In genomic region chr16:88938933-88939813, GRCh38 we compare ENCODE assay signal across 9 cellular contexts. TPM values are rescaled to one million over a fixed set of nuclear protein-coding genes. Genes with fewer than 3 reads are reported as not detected.
A peak's percentile ranks its signal among the peaks of the same experiment; 100 is the strongest.
DNase-seq lines count a peak whose midpoint lies in the region; ATAC-seq, FAIRE-seq and TF ChIP-seq lines count a peak whose summit lies in the region.
"Had no signal": no experiment of that assay in that cellular context is flagged by ENCODE, and none has a peak within 500 bp of the region (broad histone marks: within the 10 kb centered on the region; RNA-seq: fewer than 3 reads in every experiment).

No MANE protein-coding gene starts in this region.

- H3K4me1 ChIP-seq in Peyer's patch (peaks cover 0 to 57% (median 42%) of the 10 kb centered on the region in 4 donors), heart right ventricle (peaks cover 25 to 68% (median 48%) of the 10 kb centered on the region in 9 donors), skeletal muscle satellite cell (ENCODE audit: control insufficient read depth, insufficient read depth, low read length) (peaks cover 5% of the 10 kb centered on the region)

- H3K9ac ChIP-seq in skeletal muscle satellite cell (ENCODE audit: low read depth, low read length): no peak overlapping the region

- ATAC-seq in heart right ventricle (peak; percentile 12 to 64 (median 52)), esophagus mucosa (no peak)

- H3K9me3 ChIP-seq in Peyer's patch (no peaks in the 10 kb centered on the region), heart right ventricle (no peaks in the 10 kb centered on the region), skeletal muscle satellite cell (replicated peaks; ENCODE audit: low read length) (no peaks in the 10 kb centered on the region)

- no peak for TF ChIP-seq POLR2A in Peyer's patch (IDR thresholded peaks at IDR 0.05)

- DNase-seq in D721Med (ENCODE audit: insufficient read length, low spot score): peak; percentile 62
- DNase-seq in Peyer's patch: no peak
- peak; percentile 60 to 74 for DNase-seq in heart right ventricle
- no peak for DNase-seq in NCI-H526 treated with DMSO at 0.1 percent for 48 hours (lab: John Stamatoyannopoulos, UW)
- no peak for DNase-seq in islet precursor cell
- DNase-seq in substantia nigra (lab: John Stamatoyannopoulos, UW): no peak
- DNase-seq: NCI-H774 had no signal

- intact Hi-C loops in heart right ventricle (cut with DNase I): loop anchor here in 6 of 10 donors (1.0 to 5.0 kb wide), 7 partner anchors 17 to 122 kb away; no protein-coding TSS in a partner anchor

- no peak for FAIRE-seq in D721Med (lab: Jason Lieb, UNC)

- H3K4me2 ChIP-seq in skeletal muscle satellite cell (ENCODE audit: low read length): peak overlapping the region; percentile 12

- peak overlapping the region; percentile 49 to 62 (median 56) for H3K4me3 ChIP-seq in Peyer's patch
- peak overlapping the region; percentile 56 to 85 (median 77) for H3K4me3 ChIP-seq in heart right ventricle
- no peak overlapping the region for H3K4me3 ChIP-seq in skeletal muscle satellite cell (ENCODE audit: low read length)

- no peak for TF ChIP-seq CTCF in D721Med (IDR thresholded peaks at IDR 0.05; ENCODE audit: insufficient read depth, missing control alignments)
- TF ChIP-seq CTCF in Peyer's patch (IDR thresholded peaks at IDR 0.05): no peak
- no peak for TF ChIP-seq CTCF in heart right ventricle (IDR thresholded peaks at IDR 0.05)

- 28 to 44% methylated on average over 35 to 36 of the region's 36 CpGs for WGBS in heart right ventricle, 2 donors

- H3K36me3 ChIP-seq in Peyer's patch (no peaks in the 10 kb centered on the region), heart right ventricle (no peaks in the 10 kb centered on the region), skeletal muscle satellite cell (ENCODE audit: insufficient read depth, low read length) (no peaks in the 10 kb centered on the region)

- H3K27ac ChIP-seq in Peyer's patch: peak overlapping the region; percentile 50 to 80 (median 63)
- peak overlapping the region; percentile 80 to 95 (median 90) for H3K27ac ChIP-seq in heart right ventricle
- H3K27ac ChIP-seq in substantia nigra (ENCODE audit: low read depth, low read length, poor library complexity, severe bottlenecking): no peak overlapping the region

- H3K27me3 ChIP-seq in Peyer's patch (peaks cover 0 to 6% of the 10 kb centered on the region in 2 donors), heart right ventricle (peaks cover 0 to 43% (median 10%) of the 10 kb centered on the region in 7 donors), skeletal muscle satellite cell (ENCODE audit: control insufficient read depth, insufficient read depth, low read length) (peaks cover 82% of the 10 kb centered on the region)

RNA-seq across cellular contexts. Expression of gene CBFA2T3, which starts 37.8 kb away (rescaled TPM):
- total RNA-seq in Peyer's patch (10 to 100 TPM in 1 of 4 donors, 1 to 10 TPM in 3; 3.5 to 35.5 (median 6.8) TPM), heart right ventricle (10 to 100 TPM in 2 of 10 donors, 1 to 10 TPM in 8; 3.1 to 14.9 (median 6.1) TPM), esophagus mucosa (1.1 TPM)
- polyA plus RNA-seq in heart right ventricle: 10 to 100 TPM in 1 of 2 donors, 1 to 10 TPM in 1; 6.0 to 17.6 TPM
- 0.22 TPM in 1 of 2 replicates, not detected in the other for total RNA-seq in skeletal muscle satellite cell (2012; rRNA removed)

Comparison
In these comparisons a context has a peak if more than half of its experiments do, and no peak if none do; other contexts are left out.
1. DNase-seq: peak in D721Med (single experiment) and heart right ventricle (2 of 2); none in Peyer's patch (0 of 3), NCI-H526 treated with DMSO at 0.1 percent for 48 hours (single experiment), islet precursor cell (single experiment) and substantia nigra (0 of 49).